In the genomic region with DNA sequence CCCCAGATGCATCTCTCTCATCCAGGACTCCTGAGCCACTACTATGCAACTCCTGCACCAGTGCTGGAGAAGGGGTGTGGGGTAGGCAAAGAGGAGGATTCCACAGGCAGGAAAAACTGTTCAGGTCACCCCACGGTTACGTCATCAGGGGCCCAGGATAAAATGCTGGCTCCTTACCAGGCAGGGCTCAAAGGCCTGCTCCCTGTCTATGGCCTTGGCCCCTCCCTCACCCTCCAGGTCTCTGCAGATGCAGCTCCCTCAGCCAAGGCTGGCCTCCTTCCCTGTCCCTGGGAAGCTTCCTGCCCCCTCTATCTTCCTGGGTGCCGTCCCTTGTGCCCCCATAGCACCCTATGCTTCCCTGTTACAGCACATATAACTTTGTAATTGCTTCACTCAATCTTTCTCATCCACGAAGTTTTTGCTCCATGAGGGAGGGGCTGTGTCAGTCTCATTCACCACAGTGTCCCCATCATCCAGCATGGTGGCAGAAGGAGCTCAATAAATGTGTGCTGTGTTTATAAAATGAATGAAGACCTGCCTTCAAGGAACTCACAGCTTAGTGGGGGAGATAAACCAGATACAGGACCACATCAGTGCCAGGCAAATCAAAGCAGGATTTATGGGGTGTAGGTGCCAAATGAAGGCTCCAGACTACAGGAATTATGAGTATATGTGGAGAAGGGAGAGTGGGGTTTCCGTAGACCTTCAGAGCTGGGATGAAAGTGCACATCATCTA, we compare ENCODE assay signal across 16 cellular contexts. TPM values are rescaled to one million over a fixed set of nuclear protein-coding genes. Genes with fewer than 3 reads are reported as not detected.
A peak's percentile ranks its signal among the peaks of the same experiment; 100 is the strongest.
DNase-seq lines count a peak whose midpoint lies in the region; ATAC-seq and TF ChIP-seq lines count a peak whose summit lies in the region.
"Had no signal": no experiment of that assay in that cellular context is flagged by ENCODE, and none has a peak within 500 bp of the region (broad histone marks: within the 10 kb centered on the region; RNA-seq: fewer than 3 reads in every experiment).

No MANE protein-coding gene starts in this region.

- no peaks in the 10 kb centered on the region for H3K27me3 ChIP-seq in Panc1 (ENCODE audit: control insufficient read depth, insufficient read depth, low read length)
- no peaks in the 10 kb centered on the region for H3K27me3 ChIP-seq in neuronal stem cell (ENCODE audit: control insufficient read depth in 3 of 3, insufficient read depth in 3 of 3, low read depth in 1 of 3, low read length in 3 of 3)
- H3K27me3 ChIP-seq: brain microvascular endothelial cell, dorsolateral prefrontal cortex had no signal

- no peak overlapping the region for H3K4me3 ChIP-seq in Panc1 (ENCODE audit: low read depth in 2 of 2, low read length in 2 of 2)
- H3K4me3 ChIP-seq in neuronal stem cell (ENCODE audit: low read length in 2 of 2) = no peak overlapping the region
- H3K4me3 ChIP-seq: dorsolateral prefrontal cortex had no signal

- no peak overlapping the region for H3K4ac ChIP-seq in neuronal stem cell (ENCODE audit: low read length)

- no peaks in the 10 kb centered on the region for H3K79me1 ChIP-seq in neuronal stem cell (ENCODE audit: low read depth, low read length)

- no CpG with 5 or more reads among the region's 5 CpGs for WGBS in neuronal stem cell (ENCODE audit: extremely low coverage in 2 of 2, insufficient read length in 2 of 2, insufficient replicate concordance in 1 of 2), 2 donors

- no peak overlapping the region for H4K91ac ChIP-seq in neuronal stem cell (ENCODE audit: low read depth, low read length, poor library complexity)

- in situ Hi-C loops in Panc1 (cut with HindIII; ENCODE audit: low pct_unique_long_range_greater_than_20kb, low sequenced_read_pairs) = no loop called here

- H2AFZ ChIP-seq in neuronal stem cell (ENCODE audit: low read length) = no peak overlapping the region

- peak overlapping the region; percentile 1 for H3K23ac ChIP-seq in neuronal stem cell (ENCODE audit: low read depth, low read length, poor library complexity)

- intact Hi-C loops in Panc1 (cut with micrococcal nuclease; ENCODE audit: unreplicated experiment) = no loop called here

- POLR2A ChIA-PET in Panc1 (lab: Charles Lee) = interaction anchor here (0.6 kb wide), 1 partner anchor 241 kb away, joined by 4 read pairs; no protein-coding TSS in a partner anchor

- no peak overlapping the region for H3K9ac ChIP-seq in neuronal stem cell (ENCODE audit: low read depth, low read length, poor library complexity)

- H2AK5ac ChIP-seq in neuronal stem cell (ENCODE audit: low read depth, low read length) = peak overlapping the region; percentile 74

- no peak for TF ChIP-seq CTCF in Panc1 (IDR thresholded peaks at IDR 0.05)

- CTCF ChIA-PET in Panc1 (lab: Charles Lee) = no interaction called here

- BruUV-seq in Panc1 (replicated peaks; lab: Mats Ljungman, UMichigan) = no TSS peak

- DNase-seq in Panc1 (ENCODE audit: low read depth, low spot score) (no peak), neuronal stem cell (ENCODE audit: low spot score) (no peak), activated gamma-delta T cell treated with Interleukin-2 at 50 U/mL for 16 hours (no peak), dedifferentiated amniotic fluid mesenchymal stem cell (ENCODE audit: extremely low spot score) (no peak)
- DNase-seq: activated CD4-positive, CD25-positive, alpha-beta regulatory T cell treated with anti-CD3 and anti-CD28 coated beads, Interleukin-2, amount 50 U/mL, for 72 hours; activated naive CD4-positive, alpha-beta T cell treated with anti-CD3 and anti-CD28 coated beads, Interleukin-2, amount 10 ng/mL, durations not matched to agents 7 days and 5 days; brain microvascular endothelial cell; EL; NCI-H2029 treated with DMSO at 0.1 percent for 48 hours; NCI-H510A treated with DMSO at 0.1 percent for 48 hours; stimulated activated CD4-positive, alpha-beta T cell treated with anti-CD3 and anti-CD28 coated beads, Interleukin-1b, Interleukin-23, amount 100 ng/mL, for 48 hours; T-helper 9 cell had no signal

- H3K4me2 ChIP-seq in neuronal stem cell (ENCODE audit: insufficient read depth, low read length, poor library complexity, severe bottlenecking) = no peak overlapping the region

- peak overlapping the region; percentile 61 for H2BK120ac ChIP-seq in neuronal stem cell (ENCODE audit: low read depth, low read length)

- H2BK15ac ChIP-seq in neuronal stem cell (ENCODE audit: low read length) = no peak overlapping the region

- H3K14ac ChIP-seq in neuronal stem cell (ENCODE audit: low read length) = no peak overlapping the region

- no peak overlapping the region for H2BK5ac ChIP-seq in neuronal stem cell (ENCODE audit: low read length)

- no peak overlapping the region for H2BK12ac ChIP-seq in neuronal stem cell (ENCODE audit: low read length)

- no peaks in the 10 kb centered on the region for H3K9me3 ChIP-seq in Panc1 (ENCODE audit: control insufficient read depth, insufficient read depth, low read depth, low read length)
- no peaks in the 10 kb centered on the region for H3K9me3 ChIP-seq in neuronal stem cell (replicated peaks in 1 of 2; ENCODE audit: control insufficient read depth in 2 of 2, insufficient read depth in 1 of 2, low read depth in 1 of 2, low read length in 2 of 2)

- H4K8ac ChIP-seq in neuronal stem cell (ENCODE audit: low read depth, low read length) = no peak overlapping the region

- H3K4me1 ChIP-seq in Panc1 (ENCODE audit: control insufficient read depth, insufficient read depth, low read length) (no peaks in the 10 kb centered on the region), neuronal stem cell (ENCODE audit: control insufficient read depth in 2 of 2, insufficient read depth in 1 of 2, low read depth in 1 of 2, low read length in 2 of 2) (peaks cover 0 to 4% of the 10 kb centered on the region in 2 donors)

- no peak overlapping the region for H3K18ac ChIP-seq in neuronal stem cell (ENCODE audit: low read length)

- ATAC-seq in Panc1 (0 out of 2 replicates have a peak, but pooled peaks have one; percentile 8), esophagus mucosa (peak; percentile 22), GM21515 (IDR thresholded peaks at IDR 0.05; ENCODE audit: unreplicated experiment) (no peak)

- H3K27ac ChIP-seq in Panc1 (ENCODE audit: low read length) = no peak overlapping the region
- H3K27ac ChIP-seq in neuronal stem cell (replicated peaks; ENCODE audit: low read length) = no peak overlapping the region
- H3K27ac ChIP-seq: brain microvascular endothelial cell had no signal

- H3K36me3 ChIP-seq in Panc1 (ENCODE audit: control insufficient read depth, insufficient read depth, low read length) (no peaks in the 10 kb centered on the region), neuronal stem cell (replicated peaks in 1 of 2; ENCODE audit: control insufficient read depth in 2 of 2, insufficient read depth in 2 of 2, low read length in 2 of 2) (peaks cover 2 to 30% of the 10 kb centered on the region in 2 donors)

RNA-seq across cellular contexts. Expression of gene KBTBD13, which starts 18.6 kb away (rescaled TPM):
- not detected for total RNA-seq in Panc1 (2021; ENCODE audit: unreplicated experiment)
- not detected for polyA plus RNA-seq in Panc1 (2012; ENCODE audit: insufficient read length)
- total RNA-seq in esophagus mucosa = not detected
- polyA plus RNA-seq in neuronal stem cell (2013, experiment 1 of 2) = 0.01 TPM
- not detected for polyA plus RNA-seq in neuronal stem cell (2013, experiment 2 of 2)
- polyA plus RNA-seq: esophagus had no signal

RNA-seq across cellular contexts. Expression of gene UBAP1L, which starts 19.8 kb away (rescaled TPM):
- 1.7 TPM for total RNA-seq in Panc1 (2021; ENCODE audit: unreplicated experiment)
- polyA plus RNA-seq in Panc1 (2012; ENCODE audit: insufficient read length) = 0.69 TPM
- 1.8 TPM for total RNA-seq in esophagus mucosa
- 1.0 TPM for polyA plus RNA-seq in neuronal stem cell (2013, experiment 1 of 2)
- polyA plus RNA-seq in neuronal stem cell (2013, experiment 2 of 2) = 0.91 TPM

RNA-seq across cellular contexts. Expression of gene RASL12, which starts 27.4 kb away (rescaled TPM):
- total RNA-seq in Panc1 (2021; ENCODE audit: unreplicated experiment) = 0.67 TPM
- 0.85 TPM for polyA plus RNA-seq in Panc1 (2012; ENCODE audit: insufficient read length)
- 1.5 TPM for total RNA-seq in esophagus mucosa
- 4.1 TPM for polyA plus RNA-seq in neuronal stem cell (2013, experiment 1 of 2)
- 4.2 TPM for polyA plus RNA-seq in neuronal stem cell (2013, experiment 2 of 2)

RNA-seq across cellular contexts. Expression of gene PDCD7, which starts 38.4 kb away (rescaled TPM):
- total RNA-seq in Panc1 (2021; ENCODE audit: unreplicated experiment) (19.7 TPM), esophagus mucosa (18.6 TPM)
- 15.4 TPM for polyA plus RNA-seq in Panc1 (2012; ENCODE audit: insufficient read length)
- 36.4 TPM for polyA plus RNA-seq in neuronal stem cell (2013, experiment 1 of 2)
- 37.3 TPM for polyA plus RNA-seq in neuronal stem cell (2013, experiment 2 of 2)

RNA-seq across cellular contexts. Expression of gene SLC51B, which starts 50.0 kb away (rescaled TPM):
- total RNA-seq in Panc1 (2021; ENCODE audit: unreplicated experiment) (0.51 TPM), esophagus mucosa (not detected)
- 0.40 TPM for polyA plus RNA-seq in Panc1 (2012; ENCODE audit: insufficient read length)
- polyA plus RNA-seq in neuronal stem cell (2013, experiment 1 of 2) = not detected
- polyA plus RNA-seq in neuronal stem cell (2013, experiment 2 of 2) = not detected
- total RNA-seq: dorsolateral prefrontal cortex had no signal
